1 cellular context compared by ENCODE assay signal in genomic region chr1:225466848-225467192, GRCh38.
TF ChIP-seq lines count a peak whose summit lies in the region.

No MANE protein-coding gene starts in this region.

TF ChIP-seq in K562, 482 proteins besides CTCF, POLR2A, EP300 and RAD21 (continued from another document and continues in another):
- no peak for TF ChIP-seq CEBPZ (IDR thresholded peaks at IDR 0.05; ENCODE audit: borderline replicate concordance, low read depth, low read length)
- TF ChIP-seq LEF1 (IDR thresholded peaks at IDR 0.05): no peak
- 0 out of 2 replicates have a peak, but pooled peaks have one; percentile 18 for TF ChIP-seq ZNF324 (CRISPR knock-in tag; IDR thresholded peaks at IDR 0.05)
- no peak for TF ChIP-seq SRSF1 (IDR thresholded peaks at IDR 0.05; ENCODE audit: low read depth, low read length)
- TF ChIP-seq ZNF121 (CRISPR knock-in tag; conservative IDR thresholded peaks at IDR 0.05): no peak
- no peak for TF ChIP-seq SIRT6 (IDR thresholded peaks at IDR 0.05; ENCODE audit: low read depth, low read length)
- no peak for TF ChIP-seq THRA (IDR thresholded peaks at IDR 0.05)
- TF ChIP-seq ELK1 (CRISPR knock-in tag; IDR thresholded peaks at IDR 0.05): no peak
- no peak for TF ChIP-seq CEBPG (CRISPR knock-in tag; IDR thresholded peaks at IDR 0.05)
- no peak for TF ChIP-seq CEBPG (tag; conservative IDR thresholded peaks at IDR 0.05 in 1 of 2, IDR thresholded peaks at IDR 0.05 in 1 of 2)
- no peak for TF ChIP-seq ZFPM2 (CRISPR knock-in tag; IDR thresholded peaks at IDR 0.05)
- TF ChIP-seq NR0B1 (IDR thresholded peaks at IDR 0.05; ENCODE audit: partially characterized antibody): no peak
- no peak for TF ChIP-seq CREB5 (CRISPR knock-in tag; IDR thresholded peaks at IDR 0.05)
- peak; percentile 93 for TF ChIP-seq E2F3 (CRISPR knock-in tag; IDR thresholded peaks at IDR 0.05)
- no peak for TF ChIP-seq KDM5B (IDR thresholded peaks at IDR 0.05; ENCODE audit: insufficient replicate concordance, low read depth, low read length)
- no peak for TF ChIP-seq GATAD2A (IDR thresholded peaks at IDR 0.05)
- no peak for TF ChIP-seq IRF1 (CRISPR knock-in tag; IDR thresholded peaks at IDR 0.05; ENCODE audit: borderline replicate concordance)
- no peak for TF ChIP-seq TSC22D4 (tag; IDR thresholded peaks at IDR 0.05)
- TF ChIP-seq ESRRA (IDR thresholded peaks at IDR 0.05; ENCODE audit: borderline replicate concordance, low read depth): no peak
- TF ChIP-seq ZNF79 (CRISPR knock-in tag; IDR thresholded peaks at IDR 0.05; ENCODE audit: low read depth): peak; percentile 91
- TF ChIP-seq ESRRB (CRISPR knock-in tag; IDR thresholded peaks at IDR 0.05; ENCODE audit: borderline replicate concordance): no peak
- TF ChIP-seq YBX1 (IDR thresholded peaks at IDR 0.05): no peak
- TF ChIP-seq RBM17 (IDR thresholded peaks at IDR 0.05; ENCODE audit: borderline replicate concordance, low read depth, low read length): no peak
- no peak for TF ChIP-seq HLTF (IDR thresholded peaks at IDR 0.05)
- TF ChIP-seq ZBTB40 (IDR thresholded peaks at IDR 0.05): no peak
- TF ChIP-seq ZBTB40 (CRISPR knock-in tag; IDR thresholded peaks at IDR 0.05): no peak
- TF ChIP-seq RBM34 (IDR thresholded peaks at IDR 0.05; ENCODE audit: borderline replicate concordance, insufficient read depth, low read length): no peak
- no peak for TF ChIP-seq RBM25 (IDR thresholded peaks at IDR 0.05; ENCODE audit: low read depth, low read length, severe bottlenecking)
- TF ChIP-seq XRCC5 (IDR thresholded peaks at IDR 0.05; ENCODE audit: low read depth, low read length): no peak
- TF ChIP-seq PHTF2 (CRISPR knock-in tag; IDR thresholded peaks at IDR 0.05): no peak
- no peak for TF ChIP-seq ETS1 (conservative IDR thresholded peaks at IDR 0.05; ENCODE audit: control insufficient read depth, low read depth, low read length)
- TF ChIP-seq OTX1 (CRISPR knock-in tag; IDR thresholded peaks at IDR 0.05): peak; percentile 90; the same call in 1 of the 2 replicates
- TF ChIP-seq HMG20A (CRISPR knock-in tag; conservative IDR thresholded peaks at IDR 0.05): no peak
- no peak for TF ChIP-seq ZFX (CRISPR knock-in tag; IDR thresholded peaks at IDR 0.05)
- TF ChIP-seq NRF1 (conservative IDR thresholded peaks at IDR 0.05 in 1 of 2, IDR thresholded peaks at IDR 0.05 in 1 of 2): no peak
- TF ChIP-seq PRMT5 (CRISPR knock-in tag; IDR thresholded peaks at IDR 0.05): no peak
- TF ChIP-seq ZNF146 (CRISPR knock-in tag; IDR thresholded peaks at IDR 0.05; ENCODE audit: unreplicated experiment): no peak
- TF ChIP-seq SMARCA4 (IDR thresholded peaks at IDR 0.05): no peak
- TF ChIP-seq GTF2E2 (tag; IDR thresholded peaks at IDR 0.05): no peak
- no peak for TF ChIP-seq ZNF282 (CRISPR knock-in tag; IDR thresholded peaks at IDR 0.05)
- no peak for TF ChIP-seq HMBOX1 (IDR thresholded peaks at IDR 0.05)
- no peak for TF ChIP-seq SREBF1 (IDR thresholded peaks at IDR 0.05; ENCODE audit: borderline replicate concordance, low read depth, low read length)
- no peak for TF ChIP-seq HCFC1 (IDR thresholded peaks at IDR 0.05; ENCODE audit: low read depth, low read length)
- peak; percentile 78; the same call in 1 of the 2 replicates for TF ChIP-seq ZNF561 (CRISPR knock-in tag; conservative IDR thresholded peaks at IDR 0.05)
- TF ChIP-seq ZFP30 (CRISPR knock-in tag; IDR thresholded peaks at IDR 0.05; ENCODE audit: borderline replicate concordance): no peak; the same call in 1 of the 2 replicates
- TF ChIP-seq FOXK2 (conservative IDR thresholded peaks at IDR 0.05 in 1 of 2, IDR thresholded peaks at IDR 0.05 in 1 of 2; ENCODE audit: low read depth in 2 of 2): no peak
- no peak for TF ChIP-seq BCOR (IDR thresholded peaks at IDR 0.05)
